In genomic region chr4:5995901-5996623, GRCh38 we compare ENCODE assay signal across 26 cellular contexts. TPM values are rescaled to one million over a fixed set of nuclear protein-coding genes. Genes with fewer than 3 reads are reported as not detected.
DNase-seq lines count a peak whose midpoint lies in the region; ATAC-seq, FAIRE-seq and TF ChIP-seq lines count a peak whose summit lies in the region.
"Had no signal": no experiment of that assay in that cellular context is flagged by ENCODE, and none has a peak within 500 bp of the region (broad histone marks: within the 10 kb centered on the region; RNA-seq: fewer than 3 reads in every experiment).

No MANE protein-coding gene starts in this region.

- no peak overlapping the region for H4K91ac ChIP-seq in trophoblast cell (ENCODE audit: low read depth, low read length)

- H3K14ac ChIP-seq in trophoblast cell (ENCODE audit: low read length) = no peak overlapping the region

- H3K9me2 ChIP-seq in Karpas-422 (replicated peaks; ENCODE audit: insufficient read depth, low read length) = no peaks in the 10 kb centered on the region

- no peak overlapping the region for H2AK5ac ChIP-seq in trophoblast cell (ENCODE audit: low read length)

- DNase-seq in DMS53 (lab: John Stamatoyannopoulos, UW) = peak; percentile 43
- DNase-seq in DMS53 treated with DMSO at 0.1 percent for 48 hours (lab: John Stamatoyannopoulos, UW; ENCODE audit: unreplicated experiment) = no peak
- no peak for DNase-seq in Karpas-422
- DNase-seq in kidney = peak; percentile 32
- DNase-seq in trophoblast cell = no peak
- DNase-seq: 8988T; activated CD4-positive, alpha-beta T cell treated with anti-CD3 and anti-CD28 coated beads for 4 hours; activated gamma-delta T cell treated with Interleukin-2 at 50 U/mL for 16 hours; activated T-cell treated with anti-CD3 and anti-CD28 coated beads for 4 hours; Caco-2; EL; heart left ventricle; NCI-H1105; NCI-H2081 treated with DMSO at 0.1 percent for 48 hours; NCI-H748 treated with DMSO at 0.1 percent for 48 hours; spleen; stimulated activated CD4-positive, alpha-beta T cell treated with anti-CD3 and anti-CD28 coated beads, Interleukin-4, amount 100 ng/mL, for 4 hours had no signal

- peak overlapping the region in 1 of 11 experiments; percentile 36; a peak in 1 of 22 replicates for H3K27ac ChIP-seq in BLaER1 treated with 17β-estradiol and CSF1 and Interleukin-3, amounts not matched to agents 10 nM and 100 nM
- H3K27ac ChIP-seq in Karpas-422 (ENCODE audit: low read length) = peak overlapping the region; percentile 75
- H3K27ac ChIP-seq in kidney (ENCODE audit: low read depth in 2 of 2, low read length in 2 of 2) = no peak overlapping the region
- H3K27ac ChIP-seq in trophoblast cell (ENCODE audit: low read depth, low read length) = no peak overlapping the region
- H3K27ac ChIP-seq: heart left ventricle, neutrophil, spleen had no signal

- no peak for ATAC-seq in HG02870 (IDR thresholded peaks at IDR 0.05; ENCODE audit: unreplicated experiment)
- no peak for ATAC-seq in HG03469 (IDR thresholded peaks at IDR 0.05; ENCODE audit: unreplicated experiment)
- ATAC-seq: heart left ventricle, K562 had no signal

- no peak overlapping the region for H3K9ac ChIP-seq in BLaER1 treated with 17β-estradiol and CSF1 and Interleukin-3, amounts not matched to agents 10 nM and 100 nM
- H3K9ac ChIP-seq in Karpas-422 (ENCODE audit: low read length) = peak overlapping the region; percentile 39
- no peak overlapping the region for H3K9ac ChIP-seq in kidney (ENCODE audit: low read length in 2 of 2)
- H3K9ac ChIP-seq in trophoblast cell (ENCODE audit: low read length) = no peak overlapping the region

- WGBS in trophoblast cell (ENCODE audit: extremely low coverage, insufficient coverage, insufficient read length) = no CpG with 5 or more reads among the region's 19 CpGs

- no peak overlapping the region for H3K23ac ChIP-seq in trophoblast cell (ENCODE audit: low read length)

- H3K18ac ChIP-seq in trophoblast cell (ENCODE audit: low read length) = no peak overlapping the region

- no peaks in the 10 kb centered on the region for H3K79me1 ChIP-seq in trophoblast cell (ENCODE audit: low read length)

- no peak overlapping the region for H2BK120ac ChIP-seq in trophoblast cell (ENCODE audit: insufficient read depth, low read length, poor library complexity)

- H2BK5ac ChIP-seq in trophoblast cell (ENCODE audit: low read depth, low read length, poor library complexity) = no peak overlapping the region

- no peaks in the 10 kb centered on the region for H3K27me3 ChIP-seq in BLaER1 treated with 17β-estradiol and CSF1 and Interleukin-3, amounts not matched to agents 10 nM and 100 nM
- H3K27me3 ChIP-seq in Karpas-422 (ENCODE audit: low read length) (no peaks in the 10 kb centered on the region), trophoblast cell (ENCODE audit: insufficient read depth, low read length) (no peaks in the 10 kb centered on the region)

- FAIRE-seq in kidney (lab: Jason Lieb, UNC) = no peak
- FAIRE-seq: bronchial epithelial cell, GM18507, K562 had no signal

- H4K8ac ChIP-seq in trophoblast cell (ENCODE audit: low read depth, low read length) = no peak overlapping the region

- H3K4me2 ChIP-seq in BLaER1 treated with 17β-estradiol and CSF1 and Interleukin-3, amounts not matched to agents 10 nM and 100 nM = peak overlapping the region; percentile 63 to 83 (median 70)
- H3K4me2 ChIP-seq in Karpas-422 (ENCODE audit: low read depth, low read length, poor library complexity, severe bottlenecking) = peak overlapping the region; percentile 69
- H3K4me2 ChIP-seq in trophoblast cell (ENCODE audit: low read length) = no peak overlapping the region

- H3K4me3 ChIP-seq in BLaER1 treated with 17β-estradiol and CSF1 and Interleukin-3, amounts not matched to agents 10 nM and 100 nM = no peak overlapping the region
- no peak overlapping the region for H3K4me3 ChIP-seq in Karpas-422 (ENCODE audit: low read length)
- H3K4me3 ChIP-seq in kidney (ENCODE audit: low read length in 2 of 2) = no peak overlapping the region
- H3K4me3 ChIP-seq in trophoblast cell (ENCODE audit: low read depth, low read length) = no peak overlapping the region
- H3K4me3 ChIP-seq: heart left ventricle, K562, spleen had no signal

- no peaks in the 10 kb centered on the region for H3K36me3 ChIP-seq in BLaER1 treated with 17β-estradiol and CSF1 and Interleukin-3, amounts not matched to agents 10 nM and 100 nM
- H3K36me3 ChIP-seq in Karpas-422 (ENCODE audit: insufficient read depth, low read length) = no peaks in the 10 kb centered on the region
- H3K36me3 ChIP-seq in kidney (ENCODE audit: control insufficient read depth in 1 of 2, insufficient read depth in 2 of 2, low read length in 2 of 2) = no peaks in the 10 kb centered on the region
- H3K36me3 ChIP-seq in trophoblast cell (ENCODE audit: control insufficient read depth in 1 of 2, insufficient read depth in 2 of 2, low read length in 2 of 2) = no peaks in the 10 kb centered on the region
- H3K36me3 ChIP-seq: heart left ventricle, neutrophil, spleen had no signal

- no peaks in the 10 kb centered on the region for H3K9me3 ChIP-seq in BLaER1 treated with 17β-estradiol and CSF1 and Interleukin-3, amounts not matched to agents 10 nM and 100 nM (replicated peaks in 1 of 11)
- H3K9me3 ChIP-seq in Karpas-422 (ENCODE audit: low read length) (no peaks in the 10 kb centered on the region), kidney (ENCODE audit: control insufficient read depth in 1 of 2, low read length in 2 of 2) (no peaks in the 10 kb centered on the region), trophoblast cell (ENCODE audit: insufficient read depth, low read depth, low read length) (no peaks in the 10 kb centered on the region)
- H3K9me3 ChIP-seq: Caco-2, heart left ventricle, neutrophil, spleen had no signal

- TF ChIP-seq CTCF in kidney (IDR thresholded peaks at IDR 0.05; ENCODE audit: borderline replicate concordance, extremely low read depth, insufficient read depth) = no peak

- H2BK12ac ChIP-seq in trophoblast cell (ENCODE audit: low read length) = no peak overlapping the region

- intact Hi-C loops in kidney (cut with DNase I) = no loop called here

- H3K4me1 ChIP-seq in BLaER1 treated with 17β-estradiol and CSF1 and Interleukin-3, amounts not matched to agents 10 nM and 100 nM = peaks cover 59 to 99% (median 92%) of the 10 kb centered on the region in 10 experiments
- H3K4me1 ChIP-seq in Karpas-422 (ENCODE audit: low read length) (peaks cover 76% of the 10 kb centered on the region), kidney (ENCODE audit: control insufficient read depth in 1 of 2, insufficient read depth in 1 of 2, low read depth in 1 of 2, low read length in 2 of 2) (peaks cover 0 to 6% of the 10 kb centered on the region in 2 donors), trophoblast cell (ENCODE audit: control insufficient read depth in 1 of 2, insufficient read depth in 2 of 2, low read length in 2 of 2) (no peaks in the 10 kb centered on the region)
- H3K4me1 ChIP-seq: Caco-2, heart left ventricle, spleen had no signal

- H4K20me1 ChIP-seq in BLaER1 treated with 17β-estradiol and CSF1 and Interleukin-3, amounts not matched to agents 10 nM and 100 nM = peaks cover 0 to 10% (median 0%) of the 10 kb centered on the region in 11 experiments; a peak in 2 of 22 replicates
- H4K20me1 ChIP-seq in Karpas-422 (ENCODE audit: insufficient read depth, low read depth, low read length) = no peaks in the 10 kb centered on the region

- no peak overlapping the region for H3K4ac ChIP-seq in trophoblast cell (ENCODE audit: low read depth, low read length)

- no peak overlapping the region for H4K12ac ChIP-seq in trophoblast cell (ENCODE audit: low read depth, low read length)

- H3K79me2 ChIP-seq in Karpas-422 (ENCODE audit: low read length) (no peaks in the 10 kb centered on the region), trophoblast cell (ENCODE audit: control insufficient read depth, insufficient read depth, low read length, poor library complexity) (no peaks in the 10 kb centered on the region)

- H2AFZ ChIP-seq in Karpas-422 (ENCODE audit: low read length) = no peak overlapping the region
- H2AFZ ChIP-seq in trophoblast cell (ENCODE audit: insufficient read depth, low read length, poor library complexity) = no peak overlapping the region

RNA-seq across cellular contexts. Expression of gene C4orf50, which starts 22.2 kb away (rescaled TPM):
- 0.19 and 0.32 TPM in 2 replicates for total RNA-seq in Karpas-422 (2014; rRNA removed; shearing (Covaris generic); ENCODE audit: low replicate concordance)
- total RNA-seq in kidney = 0.16 TPM
- not detected for polyA plus RNA-seq in kidney (ENCODE audit: insufficient read depth, low read depth, low replicate concordance)
- polyA plus RNA-seq in trophoblast cell (2013) = not detected in 2 replicates
- total RNA-seq: bronchial epithelial cell, Caco-2, K562, lower leg skin, pulmonary artery endothelial cell had no signal
- polyA plus RNA-seq: heart left ventricle, K562 had no signal

Comparison
In these comparisons a context has a peak if more than half of its experiments do, and no peak if none do; other contexts are left out.
1. DNase-seq: peak in DMS53 (single experiment) and kidney (single experiment); none in DMS53 treated with DMSO at 0.1 percent for 48 hours (single experiment), Karpas-422 (single experiment) and trophoblast cell (0 of 2).